ENCODE assay signal across 8 cellular contexts in genomic region chr16:31880322-31880979, GRCh38. TPM values are rescaled to one million over a fixed set of nuclear protein-coding genes. Genes with fewer than 3 reads are reported as not detected.
A peak's percentile ranks its signal among the peaks of the same experiment; 100 is the strongest.
DNase-seq lines count a peak whose midpoint lies in the region; ATAC-seq and TF ChIP-seq lines count a peak whose summit lies in the region.

No MANE protein-coding gene starts in this region.

- no peaks in the 10 kb centered on the region for H3K27me3 ChIP-seq in sigmoid colon

- peak overlapping the region; percentile 41 to 98 (median 56) for H3K27ac ChIP-seq in sigmoid colon

- H3K4me3 Mint-ChIP-seq in activated CD4-positive, alpha-beta T cell treated with anti-CD3 and anti-CD28 coated beads, Interleukin-2, amount 10 ng/mL, durations not matched to agents 24 days and 14 days = peak overlapping the region; percentile 90

- peaks cover 61% of the 10 kb centered on the region for H3K4me1 Mint-ChIP-seq in activated CD4-positive, alpha-beta T cell treated with anti-CD3 and anti-CD28 coated beads, Interleukin-2, amount 10 ng/mL, durations not matched to agents 24 days and 14 days

- WGBS in sigmoid colon, 2 donors = 39 to 47% methylated on average over 3 of the region's 3 CpGs

- H3K27ac Mint-ChIP-seq in activated CD4-positive, alpha-beta T cell treated with anti-CD3 and anti-CD28 coated beads, Interleukin-2, amount 10 ng/mL, durations not matched to agents 24 days and 14 days = peak overlapping the region; percentile 94

- no peaks in the 10 kb centered on the region for H3K27me3 Mint-ChIP-seq in activated CD4-positive, alpha-beta T cell treated with anti-CD3 and anti-CD28 coated beads, Interleukin-2, amount 10 ng/mL, durations not matched to agents 24 days and 14 days

- DNase-seq in activated CD4-positive, alpha-beta T cell treated with anti-CD3 and anti-CD28 coated beads, Interleukin-2, amount 10 ng/mL, durations not matched to agents 24 days and 14 days = peak; percentile 84
- DNase-seq in fibroblast of peridontal ligament (ENCODE audit: extremely low read depth) = peak; percentile 69
- DNase-seq in sigmoid colon = no peak
- no peak for DNase-seq in NCI-H526 (lab: John Stamatoyannopoulos, UW)
- no peak for DNase-seq in epidermal melanocyte (ENCODE audit: insufficient read length, low spot score)

- H3K9me3 ChIP-seq in sigmoid colon = no peaks in the 10 kb centered on the region

- peaks cover 4 to 64% (median 54%) of the 10 kb centered on the region in 4 donors for H3K4me1 ChIP-seq in sigmoid colon

- H3K36me3 Mint-ChIP-seq in activated CD4-positive, alpha-beta T cell treated with anti-CD3 and anti-CD28 coated beads, Interleukin-2, amount 10 ng/mL, durations not matched to agents 24 days and 14 days (ENCODE audit: low read depth) = peaks cover 96% of the 10 kb centered on the region

- no peak for TF ChIP-seq EP300 in sigmoid colon (IDR thresholded peaks at IDR 0.05)

- ATAC-seq in GM18861 (IDR thresholded peaks at IDR 0.05; ENCODE audit: unreplicated experiment) = peak; percentile 32
- ATAC-seq in HG03378 (IDR thresholded peaks at IDR 0.05; ENCODE audit: unreplicated experiment) = peak; percentile 47
- no peak for ATAC-seq in HG03025 (IDR thresholded peaks at IDR 0.05; ENCODE audit: low FRiP score, unreplicated experiment)

- TF ChIP-seq CTCF in sigmoid colon (IDR thresholded peaks at IDR 0.05) = no peak

- no peak overlapping the region for H3K4me3 ChIP-seq in sigmoid colon

- peaks cover 4% of the 10 kb centered on the region for H3K9me3 Mint-ChIP-seq in activated CD4-positive, alpha-beta T cell treated with anti-CD3 and anti-CD28 coated beads, Interleukin-2, amount 10 ng/mL, durations not matched to agents 24 days and 14 days

- intact Hi-C loops in activated CD4-positive, alpha-beta T cell treated with anti-CD3 and anti-CD28 coated beads, Interleukin-2, amount 10 ng/mL, durations not matched to agents 24 days and 14 days (cut with micrococcal nuclease) = loop anchor here (10.0 kb wide), 1 partner anchor 126 kb away; no protein-coding TSS in a partner anchor
- intact Hi-C loops in sigmoid colon (cut with DNase I) = no loop called here

- no peak for TF ChIP-seq POLR2A in sigmoid colon (IDR thresholded peaks at IDR 0.05)

- H3K36me3 ChIP-seq in sigmoid colon = peaks cover 0 to 7% (median 6%) of the 10 kb centered on the region in 4 donors

RNA-seq across cellular contexts. Expression of gene ZNF267, which starts 6.8 kb away (rescaled TPM):
- total RNA-seq in activated CD4-positive, alpha-beta T cell treated with anti-CD3 and anti-CD28 coated beads, Interleukin-2, amount 10 ng/mL, durations not matched to agents 24 days and 14 days = 77.7 and 78.3 TPM in 2 replicates
- total RNA-seq in sigmoid colon = 10 to 100 TPM in 2 of 4 donors, 1 to 10 TPM in 2; 6.5 to 11.6 (median 10.0) TPM
- polyA plus RNA-seq in sigmoid colon = 1 to 10 TPM; 4.2 to 8.5 (median 5.8) TPM

Comparison
In these comparisons a context has a peak if more than half of its experiments do, and no peak if none do; other contexts are left out.
1. DNase-seq: peak in activated CD4-positive, alpha-beta T cell treated with anti-CD3 and anti-CD28 coated beads, Interleukin-2, amount 10 ng/mL, durations not matched to agents 24 days and 14 days (single experiment) and fibroblast of peridontal ligament (single experiment); none in sigmoid colon (single experiment), NCI-H526 (0 of 2) and epidermal melanocyte (single experiment).